Comparison of ENCODE assay signal across 8 cellular contexts in genomic region chr12:53006810-53007742, GRCh38. TPM values are rescaled to one million over a fixed set of nuclear protein-coding genes. Genes with fewer than 3 reads are reported as not detected.
DNase-seq lines count a peak whose midpoint lies in the region; ATAC-seq and TF ChIP-seq lines count a peak whose summit lies in the region.

No MANE protein-coding gene starts in this region.

- H3K36me3 ChIP-seq in body of pancreas (replicated peaks in 1 of 2; ENCODE audit: insufficient read depth in 1 of 2, low read depth in 2 of 2): no peaks in the 10 kb centered on the region
- H3K36me3 ChIP-seq in iPS-15b (ENCODE audit: control insufficient read depth, insufficient read depth, low read length): peaks cover 3% of the 10 kb centered on the region
- peaks cover 27% of the 10 kb centered on the region for H3K36me3 ChIP-seq in skeletal muscle satellite cell (ENCODE audit: insufficient read depth, low read length)

- intact Hi-C loops in body of pancreas (cut with DNase I): no loop called here

- H3K27me3 ChIP-seq in body of pancreas (no peaks in the 10 kb centered on the region), iPS-15b (ENCODE audit: control insufficient read depth, insufficient read depth, low read length) (no peaks in the 10 kb centered on the region), skeletal muscle satellite cell (ENCODE audit: control insufficient read depth, insufficient read depth, low read length) (no peaks in the 10 kb centered on the region)

- H3K9ac ChIP-seq in iPS-15b (ENCODE audit: low read depth, low read length) (peak overlapping the region; percentile 100), skeletal muscle satellite cell (ENCODE audit: low read depth, low read length) (peak overlapping the region; percentile 99)

- H3K9me3 ChIP-seq in body of pancreas: no peaks in the 10 kb centered on the region
- no peaks in the 10 kb centered on the region for H3K9me3 ChIP-seq in iPS-15b (ENCODE audit: control insufficient read depth, insufficient read depth, low read length)
- no peaks in the 10 kb centered on the region for H3K9me3 ChIP-seq in skeletal muscle satellite cell (replicated peaks; ENCODE audit: low read length)

- no peak for TF ChIP-seq CTCF in body of pancreas (IDR thresholded peaks at IDR 0.05)

- H3K27ac ChIP-seq in body of pancreas: peak overlapping the region; percentile 63 to 91 (median 86)

- peak; percentile 25 for ATAC-seq in GM21529 (IDR thresholded peaks at IDR 0.05; ENCODE audit: unreplicated experiment)
- peak; percentile 25 for ATAC-seq in body of pancreas
- ATAC-seq in HG03175 (IDR thresholded peaks at IDR 0.05; ENCODE audit: unreplicated experiment): no peak

- no peak for TF ChIP-seq POLR2A in body of pancreas (IDR thresholded peaks at IDR 0.05)

- 2 to 3% methylated on average over 23 to 42 of the region's 43 CpGs for WGBS in body of pancreas, 2 donors

- H3K4me3 ChIP-seq in body of pancreas (peak overlapping the region; percentile 72 to 83), iPS-15b (ENCODE audit: low read depth, low read length) (peak overlapping the region; percentile 98), skeletal muscle satellite cell (ENCODE audit: low read length) (peak overlapping the region; percentile 99)

- H3K4me1 ChIP-seq in body of pancreas (peaks cover 58% of the 10 kb centered on the region), iPS-15b (ENCODE audit: control insufficient read depth, insufficient read depth, low read length) (peaks cover 3% of the 10 kb centered on the region), skeletal muscle satellite cell (ENCODE audit: control insufficient read depth, insufficient read depth, low read length) (peaks cover 30% of the 10 kb centered on the region)

- H3K4me2 ChIP-seq in skeletal muscle satellite cell (ENCODE audit: low read length): peak overlapping the region; percentile 86

- DNase-seq in AG20443 (ENCODE audit: low spot score): peak; percentile 91
- peak; percentile 70 for DNase-seq in NCI-H2029 treated with DMSO at 0.1 percent for 48 hours (lab: John Stamatoyannopoulos, UW)
- peak; percentile 81 for DNase-seq in UCSD-AML1 (lab: John Stamatoyannopoulos, UW; ENCODE audit: unreplicated experiment)
- DNase-seq in body of pancreas: peak; percentile 73 to 81 (median 80)

RNA-seq across cellular contexts. Expression of gene EIF4B, which starts 0.8 kb away (rescaled TPM):
- total RNA-seq in body of pancreas: 100 to 1,000 TPM; 326 to 389 TPM
- 788 and 899 TPM in 2 replicates for total RNA-seq in skeletal muscle satellite cell (2012; rRNA removed)

RNA-seq across cellular contexts. Expression of gene TNS2, which starts 42.8 kb away (rescaled TPM):
- total RNA-seq in body of pancreas: 100 to 1,000 TPM in 1 of 2 donors, 10 to 100 TPM in 1; 75.5 to 113 TPM
- 67.9 and 70.8 TPM in 2 replicates for total RNA-seq in skeletal muscle satellite cell (2012; rRNA removed)

RNA-seq across cellular contexts. Expression of gene KRT18, which starts 58.2 kb away (rescaled TPM):
- 100 to 1,000 TPM; 542 to 573 TPM for total RNA-seq in body of pancreas
- 2.0 and 4.1 TPM in 2 replicates for total RNA-seq in skeletal muscle satellite cell (2012; rRNA removed)
